In the genomic region with DNA sequence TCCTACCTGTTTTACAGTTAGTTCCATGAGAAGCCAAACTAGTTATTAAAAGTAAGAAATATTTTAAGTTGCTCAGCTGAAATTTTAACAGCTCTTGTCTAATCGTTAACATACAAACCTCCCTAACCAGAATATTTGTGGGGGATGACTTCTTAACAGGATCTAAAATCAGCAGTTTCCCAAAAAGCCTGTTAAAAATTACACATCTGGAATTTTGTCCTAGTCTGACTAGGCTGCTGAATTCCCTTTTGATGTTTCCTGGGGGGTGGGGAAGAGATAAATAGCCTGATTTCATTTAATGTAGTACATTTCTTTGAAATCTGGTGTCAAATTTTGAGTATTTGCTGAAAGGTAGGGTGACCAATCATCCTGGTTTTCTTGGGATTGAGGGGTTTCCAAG, we compare ENCODE assay signal across 13 cellular contexts.
"Had no signal": no experiment of that assay in that cellular context is flagged by ENCODE, and none has a peak within 500 bp of the region (broad histone marks: within the 10 kb centered on the region; RNA-seq: fewer than 3 reads in every experiment).

No MANE protein-coding gene starts in this region.

- H3K4me3 ChIP-seq: coronary artery, gastroesophageal sphincter had no signal

- H3K36me3 ChIP-seq: gastroesophageal sphincter had no signal

- H3K9me3 Mint-ChIP-seq: activated CD4-positive, alpha-beta memory T cell treated with anti-CD3 and anti-CD28 coated beads, Interleukin-2, amount 10 ng/mL, durations not matched to agents 7 days and 5 days; activated naive CD8-positive, alpha-beta T cell treated with anti-CD3 and anti-CD28 coated beads, Interleukin-2, amount 10 ng/mL, durations not matched to agents 7 days and 5 days; natural killer cell; type B pancreatic cell had no signal

- DNase-seq: activated CD4-positive, alpha-beta memory T cell treated with anti-CD3 and anti-CD28 coated beads, Interleukin-2, amount 10 ng/mL, durations not matched to agents 7 days and 5 days; activated CD4-positive, alpha-beta T cell treated with anti-CD3 and anti-CD28 coated beads for 36 hours; activated naive CD8-positive, alpha-beta T cell treated with anti-CD3 and anti-CD28 coated beads, Interleukin-2, amount 10 ng/mL, durations not matched to agents 7 days and 5 days; effector CD4-positive, alpha-beta T cell; mammary epithelial cell; natural killer cell; occipital lobe; stimulated activated CD4-positive, alpha-beta T cell treated with anti-CD3 and anti-CD28 coated beads, Interleukin-2, amount 100 ng/mL, for 48 hours; stimulated activated naive CD4-positive, alpha-beta T cell treated with Interleukin-2 at 50 U/mL for 16 hours; T-helper 9 cell had no signal

- ATAC-seq: activated CD4-positive, alpha-beta T cell treated with anti-CD3 and anti-CD28 coated beads for 36 hours; gastroesophageal sphincter; natural killer cell had no signal

- H3K4me3 Mint-ChIP-seq: activated CD4-positive, alpha-beta memory T cell treated with anti-CD3 and anti-CD28 coated beads, Interleukin-2, amount 10 ng/mL, durations not matched to agents 7 days and 5 days; activated CD4-positive, alpha-beta T cell treated with anti-CD3 and anti-CD28 coated beads for 36 hours; activated naive CD8-positive, alpha-beta T cell treated with anti-CD3 and anti-CD28 coated beads, Interleukin-2, amount 10 ng/mL, durations not matched to agents 7 days and 5 days; natural killer cell; type B pancreatic cell had no signal

- H3K4me1 Mint-ChIP-seq: activated CD4-positive, alpha-beta memory T cell treated with anti-CD3 and anti-CD28 coated beads, Interleukin-2, amount 10 ng/mL, durations not matched to agents 7 days and 5 days; activated CD4-positive, alpha-beta T cell treated with anti-CD3 and anti-CD28 coated beads for 36 hours; activated naive CD8-positive, alpha-beta T cell treated with anti-CD3 and anti-CD28 coated beads, Interleukin-2, amount 10 ng/mL, durations not matched to agents 7 days and 5 days; natural killer cell had no signal

- H3K36me3 Mint-ChIP-seq: activated naive CD8-positive, alpha-beta T cell treated with anti-CD3 and anti-CD28 coated beads, Interleukin-2, amount 10 ng/mL, durations not matched to agents 7 days and 5 days; natural killer cell; type B pancreatic cell had no signal

- H3K4me1 ChIP-seq: gastroesophageal sphincter had no signal

- H3K9me3 ChIP-seq: gastroesophageal sphincter had no signal

- H3K27me3 Mint-ChIP-seq: type B pancreatic cell had no signal

- H3K27ac Mint-ChIP-seq: activated CD4-positive, alpha-beta memory T cell treated with anti-CD3 and anti-CD28 coated beads, Interleukin-2, amount 10 ng/mL, durations not matched to agents 7 days and 5 days; activated CD4-positive, alpha-beta T cell treated with anti-CD3 and anti-CD28 coated beads for 36 hours; activated naive CD8-positive, alpha-beta T cell treated with anti-CD3 and anti-CD28 coated beads, Interleukin-2, amount 10 ng/mL, durations not matched to agents 7 days and 5 days; natural killer cell; type B pancreatic cell had no signal

- H3K27me3 ChIP-seq: gastroesophageal sphincter had no signal

- H3K27ac ChIP-seq: coronary artery, gastroesophageal sphincter had no signal
